In the genomic region with DNA sequence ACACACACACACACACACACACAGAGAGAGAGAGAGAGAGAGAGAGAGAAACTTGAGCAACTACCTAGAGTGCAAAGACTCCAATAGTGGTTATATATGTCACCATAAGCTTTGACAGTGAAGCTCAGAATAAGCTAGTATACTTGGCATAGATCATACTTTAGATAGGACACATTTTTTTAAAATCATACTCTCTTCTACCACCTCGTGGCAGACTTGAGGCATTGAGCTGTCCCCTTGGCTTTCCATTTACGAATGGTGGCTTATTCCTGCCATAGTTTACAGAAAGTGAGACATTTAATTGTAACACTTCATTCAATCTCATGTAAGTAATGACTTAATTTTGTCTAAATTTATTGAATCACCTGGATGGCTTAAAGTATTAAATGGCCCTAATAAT, we compare ENCODE assay signal across 8 cellular contexts.
DNase-seq lines count a peak whose midpoint lies in the region; ATAC-seq and TF ChIP-seq lines count a peak whose summit lies in the region.

No MANE protein-coding gene starts in this region.

- H3K4me3 ChIP-seq in cardiac muscle cell, result no peak overlapping the region
- H3K4me3 ChIP-seq in fibroblast of pulmonary artery (replicated peaks; ENCODE audit: low read depth, low read length), result no peak overlapping the region

- no peaks in the 10 kb centered on the region for H3K9me3 ChIP-seq in cardiac muscle cell (ENCODE audit: low read depth)

- H3K27ac Mint-ChIP-seq in stimulated activated memory B cell treated with anti-CD40 and anti-IgM and Interleukin-4, amounts not matched to agents 10 μg/mL and 1 μg/mL and 100 μg/mL, for 72 hours, result no peak overlapping the region

- no peaks in the 10 kb centered on the region for H3K4me1 Mint-ChIP-seq in stimulated activated memory B cell treated with anti-CD40 and anti-IgM and Interleukin-4, amounts not matched to agents 10 μg/mL and 1 μg/mL and 100 μg/mL, for 72 hours

- intact Hi-C loops in Right ventricle myocardium inferior (cut with DNase I), result no loop called here

- H3K4me3 Mint-ChIP-seq in stimulated activated memory B cell treated with anti-CD40 and anti-IgM and Interleukin-4, amounts not matched to agents 10 μg/mL and 1 μg/mL and 100 μg/mL, for 72 hours, result no peak overlapping the region

- ATAC-seq in Right ventricle myocardium inferior (no peak), HG02623 (IDR thresholded peaks at IDR 0.05; ENCODE audit: unreplicated experiment) (peak; percentile 79), HG02852 (IDR thresholded peaks at IDR 0.05; ENCODE audit: unreplicated experiment) (no peak)
- no peak for ATAC-seq in stimulated activated memory B cell treated with anti-CD40 and anti-IgM and Interleukin-4, amounts not matched to agents 10 μg/mL and 1 μg/mL and 100 μg/mL, for 72 hours

- H3K27me3 ChIP-seq in cardiac muscle cell, result no peaks in the 10 kb centered on the region

- no peaks in the 10 kb centered on the region for H3K27me3 Mint-ChIP-seq in stimulated activated memory B cell treated with anti-CD40 and anti-IgM and Interleukin-4, amounts not matched to agents 10 μg/mL and 1 μg/mL and 100 μg/mL, for 72 hours

- H3K4me1 ChIP-seq in cardiac muscle cell (ENCODE audit: low read depth), result peaks cover 5% of the 10 kb centered on the region

- no peaks in the 10 kb centered on the region for H3K36me3 ChIP-seq in cardiac muscle cell

- no peaks in the 10 kb centered on the region for H3K36me3 Mint-ChIP-seq in stimulated activated memory B cell treated with anti-CD40 and anti-IgM and Interleukin-4, amounts not matched to agents 10 μg/mL and 1 μg/mL and 100 μg/mL, for 72 hours

- H3K9me3 Mint-ChIP-seq in stimulated activated memory B cell treated with anti-CD40 and anti-IgM and Interleukin-4, amounts not matched to agents 10 μg/mL and 1 μg/mL and 100 μg/mL, for 72 hours, result no peaks in the 10 kb centered on the region

- DNase-seq in cardiac muscle cell (ENCODE audit: low read depth in 1 of 2, low spot score in 1 of 2) (peak; percentile 6 to 39), Right ventricle myocardium inferior (ENCODE audit: missing footprints) (no peak), NCI-H748 treated with DMSO at 0.1 percent for 48 hours (lab: John Stamatoyannopoulos, UW) (peak; percentile 61), fibroblast of pulmonary artery (ENCODE audit: low read depth) (peak; percentile 48), SKM-1 (lab: John Stamatoyannopoulos, UW; ENCODE audit: unreplicated experiment) (no peak)

- TF ChIP-seq CTCF in cardiac muscle cell (IDR thresholded peaks at IDR 0.05; ENCODE audit: low read depth, low read length) (no peak), fibroblast of pulmonary artery (IDR thresholded peaks at IDR 0.05; ENCODE audit: low read length, missing control alignments) (peak; percentile 48)

- H3K27ac ChIP-seq in cardiac muscle cell, result no peak overlapping the region

Comparison
In these comparisons a context has a peak if more than half of its experiments do, and no peak if none do; other contexts are left out.
1. DNase-seq: peak in cardiac muscle cell (2 of 2), NCI-H748 treated with DMSO at 0.1 percent for 48 hours (single experiment) and fibroblast of pulmonary artery (single experiment); none in Right ventricle myocardium inferior (single experiment) and SKM-1 (single experiment).